In genomic region chr7:84191261-84191660, GRCh38 we compare ENCODE assay signal across 16 cellular contexts. TPM values are rescaled to one million over a fixed set of nuclear protein-coding genes. Genes with fewer than 3 reads are reported as not detected.
DNase-seq lines count a peak whose midpoint lies in the region; ATAC-seq, FAIRE-seq and TF ChIP-seq lines count a peak whose summit lies in the region.
"Had no signal": no experiment of that assay in that cellular context is flagged by ENCODE, and none has a peak within 500 bp of the region (broad histone marks: within the 10 kb centered on the region; RNA-seq: fewer than 3 reads in every experiment).

No MANE protein-coding gene starts in this region.

- no peak overlapping the region for H3K23ac ChIP-seq in H9 (ENCODE audit: insufficient read length, low read depth, low read length)

- no peak for FAIRE-seq in astrocyte (lab: Jason Lieb, UNC)

- H3K4me3 Mint-ChIP-seq in H9 (peak overlapping the region; percentile 39 to 89; a peak in 3 of 5 replicates), astrocyte (ENCODE audit: unreplicated experiment) (no peak overlapping the region)
- H3K4me3 Mint-ChIP-seq: naive B cell; stimulated activated effector memory CD8-positive, alpha-beta T cell treated with anti-CD3 and anti-CD28 coated beads, Interleukin-12 subunit alpha, Interleukin-12 subunit beta, amount 100 ng/mL, for 72 hours had no signal

- no peak overlapping the region for H2BK12ac ChIP-seq in H9 (ENCODE audit: insufficient read length, low read depth, low read length)

- no peak overlapping the region for H3K56ac ChIP-seq in H9 (ENCODE audit: insufficient read length, low read depth, low read length)

- no peak overlapping the region for H4K91ac ChIP-seq in H9 (ENCODE audit: insufficient read length, low read depth, low read length)

- H3K9me3 ChIP-seq in H9 (ENCODE audit: control insufficient read depth, low read depth, low read length) (no peaks in the 10 kb centered on the region), astrocyte (ENCODE audit: insufficient read depth, low read depth, low read length) (no peaks in the 10 kb centered on the region), stomach (no peaks in the 10 kb centered on the region)
- H3K9me3 ChIP-seq: SJSA1, tibial nerve had no signal

- H3K23me2 ChIP-seq in H9 (ENCODE audit: insufficient read length, low read depth, low read length, poor library complexity, severe bottlenecking), result peaks cover 16% of the 10 kb centered on the region

- H3K27me3 Mint-ChIP-seq in H9 (ENCODE audit: low read depth), result no peaks in the 10 kb centered on the region
- no peaks in the 10 kb centered on the region for H3K27me3 Mint-ChIP-seq in astrocyte (ENCODE audit: low read depth, unreplicated experiment)

- intact Hi-C loops in stomach (cut with DNase I; ENCODE audit: low total_unique reads), result no loop called here

- H3K9ac ChIP-seq in H9 (ENCODE audit: extremely low read depth, insufficient read length, low read length) (no peak overlapping the region), astrocyte (ENCODE audit: low read length) (no peak overlapping the region)

- peaks cover 20% of the 10 kb centered on the region; the same call in 1 of the 2 replicates for H3K79me2 ChIP-seq in H9 (ENCODE audit: insufficient read depth, low read length)
- H3K79me2 ChIP-seq in astrocyte (ENCODE audit: insufficient read depth, low read length), result peaks cover 82% of the 10 kb centered on the region

- H3K27me3 ChIP-seq in H9 (ENCODE audit: insufficient read depth, low read length) (no peaks in the 10 kb centered on the region), astrocyte (ENCODE audit: insufficient read depth, low read length) (no peaks in the 10 kb centered on the region), stomach (no peaks in the 10 kb centered on the region)
- H3K27me3 ChIP-seq: dorsolateral prefrontal cortex, SJSA1, tibial nerve had no signal

- H3K4ac ChIP-seq in H9 (ENCODE audit: low read depth, low read length), result no peak overlapping the region

- H3K36me3 ChIP-seq in astrocyte (ENCODE audit: insufficient read depth, low read length) (no peaks in the 10 kb centered on the region), stomach (no peaks in the 10 kb centered on the region)
- H3K36me3 ChIP-seq: SJSA1, tibial nerve had no signal

- no peak for ATAC-seq in HG02970 (IDR thresholded peaks at IDR 0.05; ENCODE audit: low FRiP score, unreplicated experiment)
- ATAC-seq: stimulated activated effector memory CD8-positive, alpha-beta T cell treated with anti-CD3 and anti-CD28 coated beads, Interleukin-12 subunit alpha, Interleukin-12 subunit beta, amount 100 ng/mL, for 72 hours had no signal

- H2BK15ac ChIP-seq in H9 (ENCODE audit: low read depth, low read length), result no peak overlapping the region

- no peak overlapping the region for H3K18ac ChIP-seq in H9 (ENCODE audit: insufficient read length, low read depth, low read length)

- CTCF ChIA-PET in RWPE1 (lab: Yijun Ruan, JAX), result interaction anchor here (0.6 kb wide), 1 partner anchor 829 kb away, joined by 3 read pairs; no protein-coding TSS in a partner anchor

- DNase-seq in H9 (no peak), astrocyte (ENCODE audit: low read depth) (no peak), foreskin fibroblast (peak in 1 of 2 donors; percentile 37), stomach (no peak), NCI-H146 treated with DMSO at 0.1 percent for 48 hours (lab: John Stamatoyannopoulos, UW; ENCODE audit: unreplicated experiment) (no peak), RWPE1 (ENCODE audit: low spot score) (no peak)
- DNase-seq: activated CD4-positive, alpha-beta T cell treated with anti-CD3 and anti-CD28 coated beads for 1 hour; activated CD8-positive, alpha-beta memory T cell treated with anti-CD3 and anti-CD28 coated beads, Interleukin-2, amount 50 U/mL, for 48 hours; activated naive CD4-positive, alpha-beta T cell treated with Interleukin-2 at 50 U/mL for 16 hours; dorsolateral prefrontal cortex; naive B cell; NCI-H1436 had no signal

- H3K4me1 Mint-ChIP-seq in H9 (peaks cover 50 to 51% of the 10 kb centered on the region in 2 experiments), astrocyte (ENCODE audit: low read depth, unreplicated experiment) (peaks cover 39% of the 10 kb centered on the region)
- H3K4me1 Mint-ChIP-seq: stimulated activated effector memory CD8-positive, alpha-beta T cell treated with anti-CD3 and anti-CD28 coated beads, Interleukin-12 subunit alpha, Interleukin-12 subunit beta, amount 100 ng/mL, for 72 hours had no signal

- TF ChIP-seq POLR2A in stomach (IDR thresholded peaks at IDR 0.05), result no peak

- H2BK120ac ChIP-seq in H9 (ENCODE audit: low read depth, low read length, poor library complexity, severe bottlenecking), result no peak overlapping the region

- no peak for TF ChIP-seq EP300 in stomach (IDR thresholded peaks at IDR 0.05)

- no peak overlapping the region for H3T11ph ChIP-seq in H9 (ENCODE audit: low read length)

- H3K27ac ChIP-seq in H9 (ENCODE audit: insufficient read length, low read depth, low read length) (no peak overlapping the region), astrocyte (ENCODE audit: low read depth, low read length) (peak overlapping the region; percentile 49), stomach (peak overlapping the region in 3 of 5 donors; percentile 16 to 54 (median 28)), RWPE1 (no peak overlapping the region)
- H3K27ac ChIP-seq: SJSA1, tibial nerve had no signal

- no peak overlapping the region for H3K14ac ChIP-seq in H9 (ENCODE audit: insufficient read depth, low read length)

- no peak overlapping the region for H2AK5ac ChIP-seq in H9 (ENCODE audit: insufficient read length, low read length)

- H2AFZ ChIP-seq in H9 (ENCODE audit: low read length), result no peak overlapping the region
- H2AFZ ChIP-seq in astrocyte (ENCODE audit: low read depth, low read length), result no peak overlapping the region

- H3K9me3 Mint-ChIP-seq in H9, result no peaks in the 10 kb centered on the region
- H3K9me3 Mint-ChIP-seq in astrocyte (ENCODE audit: unreplicated experiment), result no peaks in the 10 kb centered on the region
- H3K9me3 Mint-ChIP-seq: naive B cell had no signal

- H4K20me1 ChIP-seq in H9 (ENCODE audit: control insufficient read depth, insufficient read depth, insufficient read length), result no peaks in the 10 kb centered on the region
- H4K20me1 ChIP-seq in astrocyte (ENCODE audit: insufficient read depth, low read length), result no peaks in the 10 kb centered on the region

- H3K79me1 ChIP-seq in H9 (ENCODE audit: insufficient read depth, low read depth, low read length, poor library complexity, severe bottlenecking), result no peaks in the 10 kb centered on the region

- H2BK20ac ChIP-seq in H9 (ENCODE audit: low read depth, low read length, poor library complexity, severe bottlenecking), result no peak overlapping the region

- no peak overlapping the region for H2BK5ac ChIP-seq in H9 (ENCODE audit: insufficient read length, low read length)

- H3K27ac Mint-ChIP-seq in H9 (no peak overlapping the region), astrocyte (ENCODE audit: unreplicated experiment) (no peak overlapping the region)
- H3K27ac Mint-ChIP-seq: naive B cell; stimulated activated effector memory CD8-positive, alpha-beta T cell treated with anti-CD3 and anti-CD28 coated beads, Interleukin-12 subunit alpha, Interleukin-12 subunit beta, amount 100 ng/mL, for 72 hours had no signal

- no peak overlapping the region for H3K4me2 ChIP-seq in H9 (ENCODE audit: insufficient read depth, insufficient read length, low read length)
- peak overlapping the region; percentile 92 for H3K4me2 ChIP-seq in astrocyte (ENCODE audit: low read length)

- no peak overlapping the region for H4K8ac ChIP-seq in H9 (replicated peaks; ENCODE audit: insufficient read length, low read depth, low read length)

- TF ChIP-seq CTCF in H9 (conservative IDR thresholded peaks at IDR 0.05), result no peak
- no peak for TF ChIP-seq CTCF in astrocyte (IDR thresholded peaks at IDR 0.05; ENCODE audit: insufficient read depth, low read depth, low read length)
- no peak for TF ChIP-seq CTCF in foreskin fibroblast (IDR thresholded peaks at IDR 0.05; ENCODE audit: low read depth, low read length)
- TF ChIP-seq CTCF in stomach (IDR thresholded peaks at IDR 0.05), result no peak
- no peak for TF ChIP-seq CTCF in RWPE1 (conservative IDR thresholded peaks at IDR 0.05; ENCODE audit: low read depth)

- H3K36me3 Mint-ChIP-seq in H9 (ENCODE audit: insufficient read depth in 1 of 3, low read depth in 3 of 3) (no peaks in the 10 kb centered on the region; a peak in 2 of 7 replicates), astrocyte (ENCODE audit: low read depth, unreplicated experiment) (no peaks in the 10 kb centered on the region)
- H3K36me3 Mint-ChIP-seq: naive B cell; stimulated activated effector memory CD8-positive, alpha-beta T cell treated with anti-CD3 and anti-CD28 coated beads, Interleukin-12 subunit alpha, Interleukin-12 subunit beta, amount 100 ng/mL, for 72 hours had no signal

- POLR2A ChIA-PET in RWPE1 (lab: Yijun Ruan, JAX; ENCODE audit: low non-redundant PET), result no interaction called here

- H3K4me3 ChIP-seq in astrocyte (ENCODE audit: insufficient read depth, low read depth, low read length) (no peak overlapping the region), foreskin fibroblast (ENCODE audit: low read depth in 1 of 2, low read length in 2 of 2) (peak overlapping the region; percentile 5 to 78), stomach (peak overlapping the region in 3 of 4 donors; percentile 4 to 46 (median 42))
- H3K4me3 ChIP-seq: SJSA1, tibial nerve had no signal

- H3K4me1 ChIP-seq in H9 (ENCODE audit: insufficient read depth, low read length) (no peaks in the 10 kb centered on the region; the same call in 1 of the 2 replicates), astrocyte (ENCODE audit: insufficient read depth, low read length) (peaks cover 32% of the 10 kb centered on the region), stomach (peaks cover 0 to 31% (median 11%) of the 10 kb centered on the region in 4 donors)

- H4K5ac ChIP-seq in H9 (ENCODE audit: insufficient read length, low read depth, low read length), result no peak overlapping the region

RNA-seq across cellular contexts. Expression of gene SEMA3A, which starts 3.3 kb away (rescaled TPM):
- total RNA-seq in H9 (2021) (60.0 and 61.5 TPM in 2 replicates), astrocyte (22.0 and 31.3 TPM in 2 replicates), stomach (10 to 100 TPM in 2 of 5 donors, 1 to 10 TPM in 2, under 1 TPM in 1; 0.58 to 34.8 (median 4.7) TPM)
- 1 to 10 TPM in 1 of 3 donors, under 1 TPM in 2; 0.31 to 1.5 (median 0.37) TPM for polyA plus RNA-seq in stomach

Comparison
In these comparisons a context has a peak if more than half of its experiments do, and no peak if none do; other contexts are left out.
1. H3K27ac ChIP-seq: peak in astrocyte (single experiment) and stomach (3 of 5); none in H9 (single experiment) and RWPE1 (single experiment).